In the genomic region with DNA sequence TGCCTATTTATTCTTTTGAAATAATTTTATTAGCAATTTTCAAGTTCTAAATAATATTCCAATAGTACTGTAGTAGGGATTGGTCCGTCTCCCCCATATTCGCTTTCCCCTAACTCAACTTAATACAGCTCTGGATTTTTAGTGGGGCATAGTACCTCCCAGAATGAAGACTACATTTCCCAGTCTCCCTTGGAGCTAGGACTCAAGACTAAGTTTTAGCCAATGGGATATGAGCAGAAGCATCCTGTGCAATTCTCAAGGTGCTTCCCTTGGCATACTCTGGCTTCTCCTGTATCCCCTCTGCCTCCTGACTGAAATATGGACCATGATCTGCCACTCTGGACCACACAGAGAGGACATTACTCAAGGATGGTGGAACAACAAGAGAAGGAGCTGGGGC, we compare ENCODE assay signal across 1 cellular context.
TF ChIP-seq lines count a peak whose summit lies in the region.

No MANE protein-coding gene starts in this region.

TF ChIP-seq in H1, 55 proteins besides CTCF, POLR2A, EP300 and RAD21:
- no peak for TF ChIP-seq HDAC2 (IDR thresholded peaks at IDR 0.05; ENCODE audit: borderline replicate concordance in 1 of 2, low read depth in 2 of 2, low read length in 2 of 2)
- TF ChIP-seq SIX5 (IDR thresholded peaks at IDR 0.05; ENCODE audit: low read depth, low read length), result peak; percentile 40; the same call in 1 of the 2 replicates
